Comparison of ENCODE assay signal across 22 cellular contexts in the genomic region with DNA sequence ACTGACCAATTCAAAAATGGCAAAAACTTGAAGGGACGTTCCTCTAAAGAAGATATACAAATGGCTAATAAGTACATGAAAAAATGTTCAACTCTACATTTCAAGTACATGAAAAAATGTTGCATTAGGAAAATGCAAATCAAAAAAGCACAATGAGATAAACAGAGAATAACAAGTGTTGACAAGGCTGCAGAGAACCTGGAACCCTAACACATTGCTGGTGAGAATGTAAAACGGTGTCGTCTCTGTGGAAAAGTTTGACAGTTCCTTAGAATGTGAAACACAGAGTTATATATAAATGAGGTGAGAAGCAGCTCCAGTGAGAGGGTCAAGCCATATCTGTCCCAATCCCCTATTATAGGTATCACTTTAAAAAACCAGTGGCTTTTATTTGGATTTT. TPM values are rescaled to one million over a fixed set of nuclear protein-coding genes. Genes with fewer than 3 reads are reported as not detected.
DNase-seq lines count a peak whose midpoint lies in the region; ATAC-seq and TF ChIP-seq lines count a peak whose summit lies in the region.
"Had no signal": no experiment of that assay in that cellular context is flagged by ENCODE, and none has a peak within 500 bp of the region (broad histone marks: within the 10 kb centered on the region; RNA-seq: fewer than 3 reads in every experiment).

No MANE protein-coding gene starts in this region.

- H3K4me1 Mint-ChIP-seq in activated naive CD4-positive, alpha-beta T cell treated with anti-CD3 and anti-CD28 coated beads, Interleukin-2, amount 10 ng/mL, durations not matched to agents 7 days and 5 days, result peaks cover 30% of the 10 kb centered on the region
- H3K4me1 Mint-ChIP-seq in CD4-positive, CD25-positive, alpha-beta regulatory T cell, result peaks cover 23 to 39% (median 28%) of the 10 kb centered on the region in 4 donors
- peaks cover 21% of the 10 kb centered on the region for H3K4me1 Mint-ChIP-seq in central memory CD8-positive, alpha-beta T cell

- H4K20me1 ChIP-seq in KMS-11 (ENCODE audit: insufficient read depth), result no peaks in the 10 kb centered on the region; the same call in 1 of the 2 replicates
- H4K20me1 ChIP-seq: BLaER1 had no signal

- no peak overlapping the region for H3K4me3 ChIP-seq in CD4-positive, CD25-positive, alpha-beta regulatory T cell (ENCODE audit: low read depth, low read length)
- no peak overlapping the region for H3K4me3 ChIP-seq in KMS-11 (IDR thresholded peaks at IDR 0.05; ENCODE audit: insufficient read depth, low read depth, low read length)
- H3K4me3 ChIP-seq: BLaER1, SJCRH30 had no signal

- peak overlapping the region; percentile 2 for H3K27ac Mint-ChIP-seq in activated naive CD4-positive, alpha-beta T cell treated with anti-CD3 and anti-CD28 coated beads, Interleukin-2, amount 10 ng/mL, durations not matched to agents 7 days and 5 days
- peak overlapping the region in 2 of 3 donors; percentile 62 to 93 for H3K27ac Mint-ChIP-seq in CD4-positive, CD25-positive, alpha-beta regulatory T cell
- H3K27ac Mint-ChIP-seq in central memory CD8-positive, alpha-beta T cell (ENCODE audit: low read depth), result peak overlapping the region; percentile 49

- DNase-seq in activated naive CD4-positive, alpha-beta T cell treated with anti-CD3 and anti-CD28 coated beads, Interleukin-2, amount 10 ng/mL, durations not matched to agents 7 days and 5 days, result no peak
- no peak for DNase-seq in activated naive CD4-positive, alpha-beta T cell treated with anti-CD3 and anti-CD28 coated beads, Interleukin-2, amount 50 U/mL, for 16 hours
- no peak for DNase-seq in CD4-positive, CD25-positive, alpha-beta regulatory T cell
- no peak for DNase-seq in central memory CD8-positive, alpha-beta T cell (ENCODE audit: low spot score in 2 of 2)
- DNase-seq in NCI-H526 (lab: John Stamatoyannopoulos, UW), result no peak
- DNase-seq in germinal center (ENCODE audit: low spot score), result no peak
- DNase-seq in GOT3 (lab: John Stamatoyannopoulos, UW), result no peak
- DNase-seq: ACHN; CD8-positive, alpha-beta T cell; DMS153; IMR-90; Kasumi-1; NCI-H1417; NCI-H1694 treated with DMSO at 0.1 percent for 48 hours; NCI-H2081 treated with DMSO at 0.1 percent for 48 hours; NCI-H2171 treated with DMSO at 0.1 percent for 48 hours; NCI-H524 treated with DMSO at 0.1 percent for 48 hours; OCI-M1; SJCRH30 had no signal

- peak overlapping the region; percentile 88; the same call in 1 of the 2 replicates for H3K4me2 ChIP-seq in KMS-11
- H3K4me2 ChIP-seq: BLaER1 had no signal

- H3K27ac ChIP-seq in CD4-positive, CD25-positive, alpha-beta regulatory T cell (ENCODE audit: insufficient read depth, low read length, poor library complexity, severe bottlenecking), result peak overlapping the region; percentile 53
- H3K27ac ChIP-seq in KMS-11, result peak overlapping the region; percentile 95; the same call in 1 of the 2 replicates
- H3K27ac ChIP-seq: SJCRH30 had no signal

- H3K79me2 ChIP-seq in KMS-11 (ENCODE audit: insufficient read depth, low read depth), result no peaks in the 10 kb centered on the region

- no peaks in the 10 kb centered on the region for H3K9me3 ChIP-seq in CD4-positive, CD25-positive, alpha-beta regulatory T cell (ENCODE audit: control insufficient read depth in 2 of 2, low read length in 2 of 2)
- H3K9me3 ChIP-seq: BLaER1, SJCRH30 had no signal

- CTCF ChIA-PET in activated naive CD4-positive, alpha-beta T cell treated with anti-CD3 and anti-CD28 coated beads, Interleukin-2, amount 10 ng/mL, durations not matched to agents 7 days and 5 days (lab: Charles Lee), result no interaction called here

- no peak overlapping the region for H3K4me3 Mint-ChIP-seq in activated naive CD4-positive, alpha-beta T cell treated with anti-CD3 and anti-CD28 coated beads, Interleukin-2, amount 10 ng/mL, durations not matched to agents 7 days and 5 days
- H3K4me3 Mint-ChIP-seq in CD4-positive, CD25-positive, alpha-beta regulatory T cell, result no peak overlapping the region
- no peak overlapping the region for H3K4me3 Mint-ChIP-seq in central memory CD8-positive, alpha-beta T cell

- no peaks in the 10 kb centered on the region for H3K9me3 Mint-ChIP-seq in activated naive CD4-positive, alpha-beta T cell treated with anti-CD3 and anti-CD28 coated beads, Interleukin-2, amount 10 ng/mL, durations not matched to agents 7 days and 5 days
- H3K9me3 Mint-ChIP-seq in CD4-positive, CD25-positive, alpha-beta regulatory T cell, result no peaks in the 10 kb centered on the region
- H3K9me3 Mint-ChIP-seq in central memory CD8-positive, alpha-beta T cell, result no peaks in the 10 kb centered on the region
- H3K9me3 Mint-ChIP-seq: CD8-positive, alpha-beta T cell had no signal

- H3K36me3 ChIP-seq in CD4-positive, CD25-positive, alpha-beta regulatory T cell (ENCODE audit: control insufficient read depth, insufficient read depth, low read length), result peaks cover 23% of the 10 kb centered on the region
- H3K36me3 ChIP-seq in KMS-11 (ENCODE audit: insufficient read depth), result no peaks in the 10 kb centered on the region

- H3K9ac ChIP-seq in KMS-11, result no peak overlapping the region
- H3K9ac ChIP-seq: BLaER1 had no signal

- no peaks in the 10 kb centered on the region for H3K27me3 Mint-ChIP-seq in activated naive CD4-positive, alpha-beta T cell treated with anti-CD3 and anti-CD28 coated beads, Interleukin-2, amount 10 ng/mL, durations not matched to agents 7 days and 5 days
- no peaks in the 10 kb centered on the region for H3K27me3 Mint-ChIP-seq in CD4-positive, CD25-positive, alpha-beta regulatory T cell
- no peaks in the 10 kb centered on the region for H3K27me3 Mint-ChIP-seq in central memory CD8-positive, alpha-beta T cell

- H3K36me3 Mint-ChIP-seq in activated naive CD4-positive, alpha-beta T cell treated with anti-CD3 and anti-CD28 coated beads, Interleukin-2, amount 10 ng/mL, durations not matched to agents 7 days and 5 days, result peaks cover 30% of the 10 kb centered on the region
- peaks cover 8% of the 10 kb centered on the region for H3K36me3 Mint-ChIP-seq in CD4-positive, CD25-positive, alpha-beta regulatory T cell
- peaks cover 28% of the 10 kb centered on the region for H3K36me3 Mint-ChIP-seq in central memory CD8-positive, alpha-beta T cell (ENCODE audit: insufficient read depth)

- TF ChIP-seq CTCF in KMS-11 (conservative IDR thresholded peaks at IDR 0.05; ENCODE audit: low read depth, low read length), result no peak

- H3K4me1 ChIP-seq in CD4-positive, CD25-positive, alpha-beta regulatory T cell (ENCODE audit: control insufficient read depth, insufficient read depth, low read length, poor library complexity, severe bottlenecking), result peaks cover 21% of the 10 kb centered on the region
- H3K4me1 ChIP-seq in KMS-11 (ENCODE audit: low read depth, poor library complexity, severe bottlenecking), result peaks cover 53% of the 10 kb centered on the region

- no peak overlapping the region for H2AFZ ChIP-seq in KMS-11 (ENCODE audit: low read depth)

- H3K27me3 ChIP-seq in CD4-positive, CD25-positive, alpha-beta regulatory T cell (ENCODE audit: control insufficient read depth, insufficient read depth, low read length), result no peaks in the 10 kb centered on the region
- H3K27me3 ChIP-seq in KMS-11 (ENCODE audit: insufficient read depth, low read depth), result no peaks in the 10 kb centered on the region
- H3K27me3 ChIP-seq: BLaER1, SJCRH30 had no signal

- no peak for ATAC-seq in CD4-positive, CD25-positive, alpha-beta regulatory T cell (ENCODE audit: low read depth in 2 of 2)
- ATAC-seq in central memory CD8-positive, alpha-beta T cell (replicated peaks; ENCODE audit: extremely low read depth, poor library complexity, severe bottlenecking), result no peak
- ATAC-seq: CD8-positive, alpha-beta T cell; HCT116 had no signal

RNA-seq across cellular contexts. Expression of a gene that starts 44.6 kb away (rescaled TPM):
- total RNA-seq in CD4-positive, CD25-positive, alpha-beta regulatory T cell, result 175 TPM
- 10 to 100 TPM; 68.9 to 74.8 (median 70.2) TPM for polyA plus RNA-seq in CD4-positive, CD25-positive, alpha-beta regulatory T cell

Comparison
In these comparisons a context has a peak if more than half of its experiments do, and no peak if none do; other contexts are left out.
1. H3K27ac Mint-ChIP-seq: peak in every context shown above with its lines; median percentile 78 in CD4-positive, CD25-positive, alpha-beta regulatory T cell; 49 in central memory CD8-positive, alpha-beta T cell; 2 in activated naive CD4-positive, alpha-beta T cell treated with anti-CD3 and anti-CD28 coated beads, Interleukin-2, amount 10 ng/mL, durations not matched to agents 7 days and 5 days.